ENCODE assay signal across 9 cellular contexts in the genomic region with DNA sequence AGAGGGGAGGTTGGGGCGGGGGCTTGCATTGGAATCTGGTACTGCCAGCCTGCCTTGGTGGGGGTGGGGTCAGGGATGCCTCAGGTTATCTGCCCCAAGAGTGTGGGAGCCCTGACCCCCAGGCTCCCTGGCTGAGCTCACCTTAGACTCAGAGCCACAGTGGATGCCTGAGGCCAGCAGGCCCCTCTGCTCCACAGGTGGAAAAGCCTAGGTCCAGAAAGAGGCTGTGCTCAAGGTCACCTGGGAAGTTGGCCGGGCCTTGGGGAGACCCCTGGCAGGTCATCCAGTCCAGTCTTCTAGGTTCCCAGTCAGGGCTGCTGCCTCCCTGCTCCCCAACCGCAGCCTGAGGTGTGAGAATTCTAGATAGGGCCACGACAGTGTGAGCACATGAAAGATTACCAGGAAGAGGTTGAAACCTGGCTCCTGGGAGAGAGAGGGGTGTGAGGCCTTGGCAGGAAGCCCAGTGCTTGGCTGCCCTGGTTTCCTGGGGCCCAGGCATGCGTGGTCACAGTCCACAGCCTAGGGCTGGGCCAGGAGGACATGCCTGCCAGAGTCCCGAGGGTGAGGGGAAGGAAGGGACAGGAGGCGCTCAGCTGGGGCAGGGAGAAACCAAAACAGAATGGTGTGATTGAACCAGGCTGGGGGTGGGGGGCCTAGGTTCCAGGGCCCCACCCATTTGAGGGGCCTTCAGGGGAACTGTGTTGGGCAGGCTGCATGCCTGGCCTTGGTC. TPM values are rescaled to one million over a fixed set of nuclear protein-coding genes. Genes with fewer than 3 reads are reported as not detected.
DNase-seq lines count a peak whose midpoint lies in the region; ATAC-seq and TF ChIP-seq lines count a peak whose summit lies in the region.
"Had no signal": no experiment of that assay in that cellular context is flagged by ENCODE, and none has a peak within 500 bp of the region (broad histone marks: within the 10 kb centered on the region; RNA-seq: fewer than 3 reads in every experiment).

No MANE protein-coding gene starts in this region.

- no peak for TF ChIP-seq CTCF in RWPE2 (IDR thresholded peaks at IDR 0.05; ENCODE audit: poor library complexity, severe bottlenecking)
- no peak for TF ChIP-seq CTCF in nephron (IDR thresholded peaks at IDR 0.05; ENCODE audit: unreplicated experiment in 3 of 3)

- intact Hi-C loops in activated CD4-positive, alpha-beta T cell treated with anti-CD3 and anti-CD28 coated beads, Interleukin-2, amount 10 ng/mL, durations not matched to agents 24 days and 14 days (cut with micrococcal nuclease) = no loop called here

- peaks cover 19% of the 10 kb centered on the region for H3K4me1 Mint-ChIP-seq in activated CD4-positive, alpha-beta T cell treated with anti-CD3 and anti-CD28 coated beads, Interleukin-2, amount 10 ng/mL, durations not matched to agents 7 days and 5 days
- peaks cover 11% of the 10 kb centered on the region for H3K4me1 Mint-ChIP-seq in activated CD4-positive, alpha-beta T cell treated with anti-CD3 and anti-CD28 coated beads, Interleukin-2, amount 10 ng/mL, durations not matched to agents 24 days and 14 days
- peaks cover 29% of the 10 kb centered on the region for H3K4me1 Mint-ChIP-seq in nephron

- H3K9me3 ChIP-seq in RWPE2 (ENCODE audit: severe bottlenecking) (no peaks in the 10 kb centered on the region), esophagus (ENCODE audit: control insufficient read depth in 2 of 2, insufficient read depth in 1 of 2, low read depth in 1 of 2, low read length in 1 of 2) (no peaks in the 10 kb centered on the region)

- ATAC-seq in RWPE2 (ENCODE audit: low read depth) (peak; percentile 77), GM19023 (IDR thresholded peaks at IDR 0.05; ENCODE audit: unreplicated experiment) (no peak), HG03469 (IDR thresholded peaks at IDR 0.05; ENCODE audit: unreplicated experiment) (no peak), GM18511 (IDR thresholded peaks at IDR 0.05; ENCODE audit: unreplicated experiment) (no peak)

- POLR2A ChIA-PET in activated CD4-positive, alpha-beta T cell treated with anti-CD3 and anti-CD28 coated beads, Interleukin-2, amount 10 ng/mL, durations not matched to agents 7 days and 5 days (lab: Charles Lee) = no interaction called here

- H3K27me3 Mint-ChIP-seq in activated CD4-positive, alpha-beta T cell treated with anti-CD3 and anti-CD28 coated beads, Interleukin-2, amount 10 ng/mL, durations not matched to agents 7 days and 5 days = no peaks in the 10 kb centered on the region
- peaks cover 7% of the 10 kb centered on the region for H3K27me3 Mint-ChIP-seq in activated CD4-positive, alpha-beta T cell treated with anti-CD3 and anti-CD28 coated beads, Interleukin-2, amount 10 ng/mL, durations not matched to agents 24 days and 14 days
- no peaks in the 10 kb centered on the region for H3K27me3 Mint-ChIP-seq in nephron (ENCODE audit: low read depth)

- no peaks in the 10 kb centered on the region for H3K36me3 Mint-ChIP-seq in activated CD4-positive, alpha-beta T cell treated with anti-CD3 and anti-CD28 coated beads, Interleukin-2, amount 10 ng/mL, durations not matched to agents 7 days and 5 days (ENCODE audit: low read depth)
- H3K36me3 Mint-ChIP-seq in activated CD4-positive, alpha-beta T cell treated with anti-CD3 and anti-CD28 coated beads, Interleukin-2, amount 10 ng/mL, durations not matched to agents 24 days and 14 days (ENCODE audit: low read depth) = no peaks in the 10 kb centered on the region
- peaks cover 21% of the 10 kb centered on the region for H3K36me3 Mint-ChIP-seq in nephron (ENCODE audit: low read depth)

- H3K27me3 ChIP-seq in RWPE2 (ENCODE audit: insufficient read depth, poor library complexity, severe bottlenecking) (no peaks in the 10 kb centered on the region), esophagus (ENCODE audit: control insufficient read depth in 1 of 2, insufficient read depth in 2 of 2, low read length in 2 of 2) (no peaks in the 10 kb centered on the region)

- CTCF ChIA-PET in activated CD4-positive, alpha-beta T cell treated with anti-CD3 and anti-CD28 coated beads, Interleukin-2, amount 10 ng/mL, durations not matched to agents 7 days and 5 days (lab: Charles Lee) = interaction anchor here (0.5 to 2.1 kb wide), 5 partner anchors 8 to 441 kb away, joined by 3 to 7 read pairs (median 4); no protein-coding TSS in a partner anchor

- H3K9me3 Mint-ChIP-seq in activated CD4-positive, alpha-beta T cell treated with anti-CD3 and anti-CD28 coated beads, Interleukin-2, amount 10 ng/mL, durations not matched to agents 7 days and 5 days = no peaks in the 10 kb centered on the region
- no peaks in the 10 kb centered on the region for H3K9me3 Mint-ChIP-seq in activated CD4-positive, alpha-beta T cell treated with anti-CD3 and anti-CD28 coated beads, Interleukin-2, amount 10 ng/mL, durations not matched to agents 24 days and 14 days
- H3K9me3 Mint-ChIP-seq in nephron = no peaks in the 10 kb centered on the region
- H3K9me3 Mint-ChIP-seq: T-helper 1 cell treated with Interleukin-12 subunit alpha and Interleukin-12 subunit beta and Interleukin-4 antibody, amounts not matched to agents 30 μg/mL and 1 μg/mL, for 36 hours had no signal

- H3K27ac Mint-ChIP-seq in activated CD4-positive, alpha-beta T cell treated with anti-CD3 and anti-CD28 coated beads, Interleukin-2, amount 10 ng/mL, durations not matched to agents 7 days and 5 days = peak overlapping the region; percentile 41
- no peak overlapping the region for H3K27ac Mint-ChIP-seq in activated CD4-positive, alpha-beta T cell treated with anti-CD3 and anti-CD28 coated beads, Interleukin-2, amount 10 ng/mL, durations not matched to agents 24 days and 14 days
- H3K27ac Mint-ChIP-seq in nephron = peak overlapping the region; percentile 63 to 94 (median 94)
- H3K27ac Mint-ChIP-seq: T-helper 1 cell treated with Interleukin-12 subunit alpha and Interleukin-12 subunit beta and Interleukin-4 antibody, amounts not matched to agents 30 μg/mL and 1 μg/mL, for 36 hours had no signal

- 31 to 37% methylated on average over 7 of the region's 7 CpGs for WGBS in esophagus, 2 donors

- H3K27ac ChIP-seq in RWPE2 (ENCODE audit: poor library complexity, severe bottlenecking) (peak overlapping the region; percentile 44), esophagus (ENCODE audit: low read depth in 2 of 2, low read length in 1 of 2) (peak overlapping the region; percentile 91 to 97)

- no peak for DNase-seq in activated CD4-positive, alpha-beta T cell treated with anti-CD3 and anti-CD28 coated beads, Interleukin-2, amount 10 ng/mL, durations not matched to agents 7 days and 5 days
- no peak for DNase-seq in activated CD4-positive, alpha-beta T cell treated with anti-CD3 and anti-CD28 coated beads, Interleukin-2, amount 10 ng/mL, durations not matched to agents 24 days and 14 days
- peak; percentile 79 for DNase-seq in RWPE2 (ENCODE audit: low spot score)

- H3K36me3 ChIP-seq in RWPE2 (ENCODE audit: low read depth) (no peaks in the 10 kb centered on the region), esophagus (ENCODE audit: control insufficient read depth in 2 of 2, insufficient read depth in 2 of 2, low read length in 1 of 2) (peaks cover 0 to 3% of the 10 kb centered on the region in 2 donors)

- H3K4me1 ChIP-seq in RWPE2 (ENCODE audit: insufficient read depth, poor library complexity, severe bottlenecking) = peaks cover 13% of the 10 kb centered on the region
- H3K4me1 ChIP-seq in esophagus (ENCODE audit: control insufficient read depth in 2 of 2, insufficient read depth in 2 of 2, low read length in 1 of 2) = peaks cover 14 to 16% of the 10 kb centered on the region in 2 donors

- H3K4me3 ChIP-seq in RWPE2 (ENCODE audit: severe bottlenecking) (no peak overlapping the region), esophagus (ENCODE audit: low read depth in 1 of 2, low read length in 2 of 2) (no peak overlapping the region)

- no peak overlapping the region for H3K4me3 Mint-ChIP-seq in activated CD4-positive, alpha-beta T cell treated with anti-CD3 and anti-CD28 coated beads, Interleukin-2, amount 10 ng/mL, durations not matched to agents 7 days and 5 days
- no peak overlapping the region for H3K4me3 Mint-ChIP-seq in activated CD4-positive, alpha-beta T cell treated with anti-CD3 and anti-CD28 coated beads, Interleukin-2, amount 10 ng/mL, durations not matched to agents 24 days and 14 days
- H3K4me3 Mint-ChIP-seq in nephron = no peak overlapping the region
- H3K4me3 Mint-ChIP-seq: T-helper 1 cell treated with Interleukin-12 subunit alpha and Interleukin-12 subunit beta and Interleukin-4 antibody, amounts not matched to agents 30 μg/mL and 1 μg/mL, for 36 hours had no signal

RNA-seq across cellular contexts. Expression of gene HDAC11, which starts 4.9 kb away (rescaled TPM):
- 1 to 10 TPM; 1.6 to 2.3 TPM for total RNA-seq in activated CD4-positive, alpha-beta T cell treated with anti-CD3 and anti-CD28 coated beads, Interleukin-2, amount 10 ng/mL, durations not matched to agents 7 days and 5 days
- total RNA-seq in activated CD4-positive, alpha-beta T cell treated with anti-CD3 and anti-CD28 coated beads, Interleukin-2, amount 10 ng/mL, durations not matched to agents 24 days and 14 days = 1.5 and 2.1 TPM in 2 replicates
- 10 to 100 TPM; 12.9 TPM for polyA plus RNA-seq in esophagus
